ENCODE assay signal across 16 cellular contexts in the genomic region with DNA sequence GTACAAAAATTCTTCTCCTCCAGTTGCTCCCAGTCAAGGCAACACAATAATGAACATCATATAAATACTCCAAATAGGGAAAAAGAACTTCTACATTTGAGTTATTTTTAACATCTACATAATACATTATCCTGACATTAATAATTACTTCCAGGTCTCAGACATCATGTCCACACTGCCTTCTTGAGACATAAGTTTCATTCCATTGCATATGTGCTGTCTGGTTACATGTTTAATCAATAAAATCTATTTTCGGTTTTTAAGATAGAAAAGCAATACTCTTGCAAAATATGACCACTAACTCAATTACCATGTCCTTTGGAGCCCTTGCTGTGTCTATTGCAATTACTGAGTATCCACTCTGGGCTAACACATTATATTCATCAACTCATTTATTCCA.
DNase-seq lines count a peak whose midpoint lies in the region; TF ChIP-seq lines count a peak whose summit lies in the region.
"Had no signal": no experiment of that assay in that cellular context is flagged by ENCODE, and none has a peak within 500 bp of the region (broad histone marks: within the 10 kb centered on the region; RNA-seq: fewer than 3 reads in every experiment).

No MANE protein-coding gene starts in this region.

- TF ChIP-seq CTCF in AG10803 (conservative IDR thresholded peaks at IDR 0.05; ENCODE audit: low read length) (no peak), OCI-LY7 (conservative IDR thresholded peaks at IDR 0.05; ENCODE audit: low read length) (no peak), fibroblast of mammary gland (conservative IDR thresholded peaks at IDR 0.05; ENCODE audit: control insufficient read depth, insufficient read depth, low read depth, low read length) (no peak)

- H3K4me2 ChIP-seq in OCI-LY7 (ENCODE audit: low read length) = peak overlapping the region; percentile 8; the same call in 1 of the 2 replicates
- H3K4me2 ChIP-seq: BLaER1 treated with 17β-estradiol and CSF1 and Interleukin-3, amounts not matched to agents 10 nM and 100 nM; GM23338 had no signal

- peak overlapping the region; percentile 66; the same call in 1 of the 2 replicates for H2AFZ ChIP-seq in OCI-LY7 (ENCODE audit: low read length)
- H2AFZ ChIP-seq: GM23338 had no signal

- no peaks in the 10 kb centered on the region for H3K9me2 ChIP-seq in OCI-LY7 (ENCODE audit: insufficient read depth, low read length)

- no TSS peak for BruUV-seq in OCI-LY7 (replicated peaks; lab: Mats Ljungman, UMichigan)

- H3K36me3 ChIP-seq in OCI-LY7 (ENCODE audit: insufficient read depth, low read length) = peaks cover 14% of the 10 kb centered on the region
- H3K36me3 ChIP-seq: BE2C; BLaER1 treated with 17β-estradiol and CSF1 and Interleukin-3, amounts not matched to agents 10 nM and 100 nM had no signal

- POLR2A ChIA-PET in OCI-LY7 (lab: Charles Lee) = interaction anchor here (0.6 to 1.4 kb wide), 6 partner anchors 7 to 413 kb away, joined by 3 to 6 read pairs (median 3); no protein-coding TSS in a partner anchor

- CTCF ChIA-PET in OCI-LY7 (lab: Charles Lee; ENCODE audit: unreplicated experiment) = no interaction called here

- H3K9me3 ChIP-seq in OCI-LY7 (ENCODE audit: low read length) = peaks cover 32% of the 10 kb centered on the region; the same call in 1 of the 2 replicates
- H3K9me3 ChIP-seq: BE2C; BLaER1 treated with 17β-estradiol and CSF1 and Interleukin-3, amounts not matched to agents 10 nM and 100 nM had no signal

- DNase-seq in AG10803 (ENCODE audit: low read depth) (peak; percentile 76), OCI-LY7 (ENCODE audit: low spot score) (no peak), fibroblast of mammary gland (ENCODE audit: low read depth) (peak; percentile 39), SIG-M5 treated with dmso at 0.1 percent for 504 hours (lab: John Stamatoyannopoulos, UW; ENCODE audit: unreplicated experiment) (no peak)
- DNase-seq in activated naive CD4-positive, alpha-beta T cell treated with Interleukin-2 at 50 U/mL for 16 hours = no peak
- no peak for DNase-seq in activated CD4-positive, alpha-beta T cell treated with anti-CD3 and anti-CD28 coated beads, Interleukin-2, amount 50 U/mL, for 4 hours
- DNase-seq: AML-193; BE2C; CD4-positive, alpha-beta T cell; CD8-positive, alpha-beta memory T cell; EL; GDM1; H9 had no signal

- no peaks in the 10 kb centered on the region for H4K20me1 ChIP-seq in OCI-LY7 (ENCODE audit: insufficient read depth, low read length)
- H4K20me1 ChIP-seq: BLaER1 treated with 17β-estradiol and CSF1 and Interleukin-3, amounts not matched to agents 10 nM and 100 nM had no signal

- no peaks in the 10 kb centered on the region for H3K79me2 ChIP-seq in OCI-LY7 (ENCODE audit: insufficient read depth, low read depth, low read length)

- peak overlapping the region; percentile 41 for H3K27ac ChIP-seq in OCI-LY7 (ENCODE audit: low read depth, low read length, poor library complexity, severe bottlenecking)
- H3K27ac ChIP-seq: 22Rv1; BLaER1 treated with 17β-estradiol and CSF1 and Interleukin-3, amounts not matched to agents 10 nM and 100 nM had no signal

- H3K4me3 ChIP-seq in AG10803 (ENCODE audit: low read length) (no peak overlapping the region), OCI-LY7 (ENCODE audit: low read depth, low read length, poor library complexity, severe bottlenecking) (no peak overlapping the region), fibroblast of mammary gland (ENCODE audit: control insufficient read depth, low read depth, low read length) (no peak overlapping the region)
- H3K4me3 ChIP-seq: BLaER1 treated with 17β-estradiol and CSF1 and Interleukin-3, amounts not matched to agents 10 nM and 100 nM; GM23338 had no signal

- intact Hi-C loops in OCI-LY7 (cut with micrococcal nuclease; ENCODE audit: unreplicated experiment) = no loop called here

- H3K4me1 ChIP-seq in OCI-LY7 (ENCODE audit: insufficient read depth, low read length, poor library complexity, severe bottlenecking) = peaks cover 45% of the 10 kb centered on the region
- H3K4me1 ChIP-seq: BE2C; BLaER1 treated with 17β-estradiol and CSF1 and Interleukin-3, amounts not matched to agents 10 nM and 100 nM had no signal

Comparison
In these comparisons a context has a peak if more than half of its experiments do, and no peak if none do; other contexts are left out.
1. DNase-seq: peak in AG10803 (single experiment) and fibroblast of mammary gland (single experiment); none in OCI-LY7 (single experiment), activated naive CD4-positive, alpha-beta T cell treated with Interleukin-2 at 50 U/mL for 16 hours (single experiment), SIG-M5 treated with dmso at 0.1 percent for 504 hours (single experiment) and activated CD4-positive, alpha-beta T cell treated with anti-CD3 and anti-CD28 coated beads, Interleukin-2, amount 50 U/mL, for 4 hours (0 of 2).